ENCODE assay signal across 2 cellular contexts in the genomic region with DNA sequence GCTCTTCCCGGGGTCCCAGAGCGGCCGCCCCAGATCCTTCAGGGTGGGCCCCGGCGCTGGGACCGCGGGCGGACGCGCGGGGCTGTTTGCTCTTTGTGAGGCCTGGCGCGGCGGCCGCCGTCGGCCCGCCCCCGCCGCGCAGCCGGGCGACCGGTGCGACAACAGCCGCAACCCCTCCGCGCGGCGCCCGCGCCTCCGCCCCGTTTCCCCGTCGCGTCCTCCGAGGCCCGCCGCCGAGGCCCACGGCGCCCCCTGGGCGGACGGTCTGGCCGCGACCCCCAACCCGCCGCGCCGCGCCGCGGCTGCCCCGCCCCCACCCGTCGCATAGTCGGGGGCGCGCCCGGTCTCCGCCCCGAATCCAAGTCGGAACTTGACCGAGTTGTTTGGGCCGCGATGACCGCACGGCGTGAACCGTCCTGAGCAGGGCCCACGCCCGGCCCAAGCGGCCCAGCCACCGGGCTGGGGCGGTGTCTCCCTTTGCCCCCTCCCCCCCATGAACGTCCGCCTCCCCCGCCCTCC.
A peak's percentile ranks its signal among the peaks of the same experiment; 100 is the strongest.
TF ChIP-seq lines count a peak whose summit lies in the region.

No MANE protein-coding gene starts in this region.

TF ChIP-seq in K562, 482 proteins besides CTCF, POLR2A, EP300 and RAD21 (continues in another document):
- no peak for TF ChIP-seq MED1 (CRISPR knock-in tag; IDR thresholded peaks at IDR 0.05; ENCODE audit: borderline replicate concordance)
- TF ChIP-seq RB1 (IDR thresholded peaks at IDR 0.05; ENCODE audit: low read depth): peak; percentile 43; the same call in 1 of the 2 replicates
- TF ChIP-seq C11orf30 (IDR thresholded peaks at IDR 0.05; ENCODE audit: low read depth): no peak
- TF ChIP-seq KDM4B (IDR thresholded peaks at IDR 0.05; ENCODE audit: borderline replicate concordance in 2 of 2, low read depth in 1 of 2): no peak
- TF ChIP-seq SREBF1 (IDR thresholded peaks at IDR 0.05; ENCODE audit: borderline replicate concordance, low read depth, low read length): no peak
- TF ChIP-seq CBFB (CRISPR knock-in tag; IDR thresholded peaks at IDR 0.05): no peak
- TF ChIP-seq SRSF9 (IDR thresholded peaks at IDR 0.05; ENCODE audit: borderline replicate concordance, low read depth, low read length): no peak
- TF ChIP-seq TAF1 (IDR thresholded peaks at IDR 0.05; ENCODE audit: control insufficient read depth, extremely low read depth, insufficient read depth, low read length, severe bottlenecking): peak; percentile 25
- no peak for TF ChIP-seq DPF2 (IDR thresholded peaks at IDR 0.05)
- TF ChIP-seq HDAC8 (tag; IDR thresholded peaks at IDR 0.05): no peak
- TF ChIP-seq SNRNP70 (optimal IDR thresholded peaks at IDR 0.05; ENCODE audit: low read depth, low read length): no peak
- no peak for TF ChIP-seq JUNB (CRISPR knock-in tag; conservative IDR thresholded peaks at IDR 0.05)
- no peak for TF ChIP-seq ZNF785 (CRISPR knock-in tag; IDR thresholded peaks at IDR 0.05)
- TF ChIP-seq, protein P1, sequence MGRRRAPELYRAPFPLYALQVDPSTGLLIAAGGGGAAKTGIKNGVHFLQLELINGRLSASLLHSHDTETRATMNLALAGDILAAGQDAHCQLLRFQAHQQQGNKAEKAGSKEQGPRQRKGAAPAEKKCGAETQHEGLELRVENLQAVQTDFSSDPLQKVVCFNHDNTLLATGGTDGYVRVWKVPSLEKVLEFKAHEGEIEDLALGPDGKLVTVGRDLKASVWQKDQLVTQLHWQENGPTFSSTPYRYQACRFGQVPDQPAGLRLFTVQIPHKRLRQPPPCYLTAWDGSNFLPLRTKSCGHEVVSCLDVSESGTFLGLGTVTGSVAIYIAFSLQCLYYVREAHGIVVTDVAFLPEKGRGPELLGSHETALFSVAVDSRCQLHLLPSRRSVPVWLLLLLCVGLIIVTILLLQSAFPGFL (CRISPR knock-in tag; IDR thresholded peaks at IDR 0.05): no peak
- TF ChIP-seq CEBPG (CRISPR knock-in tag; IDR thresholded peaks at IDR 0.05): no peak
- no peak for TF ChIP-seq CEBPG (tag; conservative IDR thresholded peaks at IDR 0.05 in 1 of 2, IDR thresholded peaks at IDR 0.05 in 1 of 2)
- no peak for TF ChIP-seq ADNP (tag; IDR thresholded peaks at IDR 0.05)
- no peak for TF ChIP-seq BACH1 (tag; IDR thresholded peaks at IDR 0.05)
- no peak for TF ChIP-seq SMARCE1 (IDR thresholded peaks at IDR 0.05)
- no peak for TF ChIP-seq ZNF41 (CRISPR knock-in tag; conservative IDR thresholded peaks at IDR 0.05)
- no peak for TF ChIP-seq MCM7 (IDR thresholded peaks at IDR 0.05)
- no peak for TF ChIP-seq NEUROD1 (IDR thresholded peaks at IDR 0.05; ENCODE audit: borderline replicate concordance, low read depth, low read length, partially characterized antibody)
- TF ChIP-seq, protein P2, sequence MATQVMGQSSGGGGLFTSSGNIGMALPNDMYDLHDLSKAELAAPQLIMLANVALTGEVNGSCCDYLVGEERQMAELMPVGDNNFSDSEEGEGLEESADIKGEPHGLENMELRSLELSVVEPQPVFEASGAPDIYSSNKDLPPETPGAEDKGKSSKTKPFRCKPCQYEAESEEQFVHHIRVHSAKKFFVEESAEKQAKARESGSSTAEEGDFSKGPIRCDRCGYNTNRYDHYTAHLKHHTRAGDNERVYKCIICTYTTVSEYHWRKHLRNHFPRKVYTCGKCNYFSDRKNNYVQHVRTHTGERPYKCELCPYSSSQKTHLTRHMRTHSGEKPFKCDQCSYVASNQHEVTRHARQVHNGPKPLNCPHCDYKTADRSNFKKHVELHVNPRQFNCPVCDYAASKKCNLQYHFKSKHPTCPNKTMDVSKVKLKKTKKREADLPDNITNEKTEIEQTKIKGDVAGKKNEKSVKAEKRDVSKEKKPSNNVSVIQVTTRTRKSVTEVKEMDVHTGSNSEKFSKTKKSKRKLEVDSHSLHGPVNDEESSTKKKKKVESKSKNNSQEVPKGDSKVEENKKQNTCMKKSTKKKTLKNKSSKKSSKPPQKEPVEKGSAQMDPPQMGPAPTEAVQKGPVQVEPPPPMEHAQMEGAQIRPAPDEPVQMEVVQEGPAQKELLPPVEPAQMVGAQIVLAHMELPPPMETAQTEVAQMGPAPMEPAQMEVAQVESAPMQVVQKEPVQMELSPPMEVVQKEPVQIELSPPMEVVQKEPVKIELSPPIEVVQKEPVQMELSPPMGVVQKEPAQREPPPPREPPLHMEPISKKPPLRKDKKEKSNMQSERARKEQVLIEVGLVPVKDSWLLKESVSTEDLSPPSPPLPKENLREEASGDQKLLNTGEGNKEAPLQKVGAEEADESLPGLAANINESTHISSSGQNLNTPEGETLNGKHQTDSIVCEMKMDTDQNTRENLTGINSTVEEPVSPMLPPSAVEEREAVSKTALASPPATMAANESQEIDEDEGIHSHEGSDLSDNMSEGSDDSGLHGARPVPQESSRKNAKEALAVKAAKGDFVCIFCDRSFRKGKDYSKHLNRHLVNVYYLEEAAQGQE (CRISPR knock-in tag; IDR thresholded peaks at IDR 0.05; ENCODE audit: low read depth): 0 out of 2 replicates have a peak, but pooled peaks have one; percentile 3
- no peak for TF ChIP-seq CHCHD3 (CRISPR knock-in tag; IDR thresholded peaks at IDR 0.05)
- no peak for TF ChIP-seq CHD1 (IDR thresholded peaks at IDR 0.05; ENCODE audit: low read length)
- TF ChIP-seq E4F1 (CRISPR knock-in tag; IDR thresholded peaks at IDR 0.05; ENCODE audit: borderline replicate concordance): no peak
- no peak for TF ChIP-seq ZNF12 (CRISPR knock-in tag; IDR thresholded peaks at IDR 0.05)

TF ChIP-seq in HepG2, 621 proteins besides CTCF, POLR2A, EP300 and RAD21 (continues in another document):
- TF ChIP-seq IKZF4 (CRISPR knock-in tag; IDR thresholded peaks at IDR 0.05; ENCODE audit: borderline replicate concordance, low read depth, not compliant biosample characterization) (peak; percentile 11), ZNF562 (CRISPR knock-in tag; IDR thresholded peaks at IDR 0.05; ENCODE audit: borderline replicate concordance) (no peak), ZNF124 (CRISPR knock-in tag; IDR thresholded peaks at IDR 0.05) (no peak), NFE2L2 (IDR thresholded peaks at IDR 0.05; ENCODE audit: low read length) (no peak), ATF7-NPFF (CRISPR knock-in tag; IDR thresholded peaks at IDR 0.05; ENCODE audit: low read depth) (no peak), ZKSCAN5 (CRISPR knock-in tag; IDR thresholded peaks at IDR 0.05) (no peak), ZNF432 (CRISPR knock-in tag; IDR thresholded peaks at IDR 0.05; ENCODE audit: borderline replicate concordance) (no peak), ZBTB8A (CRISPR knock-in tag; IDR thresholded peaks at IDR 0.05; ENCODE audit: borderline replicate concordance, low read depth) (no peak), ZSCAN9 (CRISPR knock-in tag; IDR thresholded peaks at IDR 0.05; ENCODE audit: borderline replicate concordance) (no peak), MTF1 (CRISPR knock-in tag; IDR thresholded peaks at IDR 0.05) (no peak), FOXP1 (IDR thresholded peaks at IDR 0.05) (no peak), FOXP1 (CRISPR knock-in tag; IDR thresholded peaks at IDR 0.05) (no peak), ZNF281 (CRISPR knock-in tag; IDR thresholded peaks at IDR 0.05; ENCODE audit: borderline replicate concordance) (peak; percentile 6; the same call in 1 of the 2 replicates), TP53 (CRISPR knock-in tag; conservative IDR thresholded peaks at IDR 0.05) (no peak), ZNF230 (CRISPR knock-in tag; IDR thresholded peaks at IDR 0.05) (no peak), ZNF543 (CRISPR knock-in tag; IDR thresholded peaks at IDR 0.05) (no peak), RFX5 (IDR thresholded peaks at IDR 0.05; ENCODE audit: low read depth, low read length) (no peak), ZNF12 (CRISPR knock-in tag; IDR thresholded peaks at IDR 0.05) (no peak), ZFP62 (CRISPR knock-in tag; IDR thresholded peaks at IDR 0.05) (no peak), PHF8 (CRISPR knock-in tag; IDR thresholded peaks at IDR 0.05) (peak; percentile 15), PLRG1 (conservative IDR thresholded peaks at IDR 0.05) (no peak), POGZ (CRISPR knock-in tag; IDR thresholded peaks at IDR 0.05) (no peak), SIN3B (IDR thresholded peaks at IDR 0.05; ENCODE audit: low read length) (no peak), MIER3 (CRISPR knock-in tag; IDR thresholded peaks at IDR 0.05; ENCODE audit: borderline replicate concordance) (no peak), ZBTB49 (CRISPR knock-in tag; IDR thresholded peaks at IDR 0.05; ENCODE audit: borderline replicate concordance) (no peak), ZNF75D (CRISPR knock-in tag; IDR thresholded peaks at IDR 0.05; ENCODE audit: borderline replicate concordance) (no peak), FLYWCH1 (CRISPR knock-in tag; IDR thresholded peaks at IDR 0.05) (no peak), PBX3 (CRISPR knock-in tag; IDR thresholded peaks at IDR 0.05; ENCODE audit: borderline replicate concordance) (no peak), SNAI1 (CRISPR knock-in tag; IDR thresholded peaks at IDR 0.05; ENCODE audit: borderline replicate concordance) (no peak), CENPT (CRISPR knock-in tag; IDR thresholded peaks at IDR 0.05; ENCODE audit: low read depth) (no peak), NFKB2 (CRISPR knock-in tag; IDR thresholded peaks at IDR 0.05; ENCODE audit: borderline replicate concordance) (no peak), SAFB2 (CRISPR knock-in tag; IDR thresholded peaks at IDR 0.05; ENCODE audit: borderline replicate concordance, low read depth) (no peak), NFIB (CRISPR knock-in tag; IDR thresholded peaks at IDR 0.05; ENCODE audit: borderline replicate concordance) (no peak), ZMAT5 (CRISPR knock-in tag; IDR thresholded peaks at IDR 0.05; ENCODE audit: borderline replicate concordance, low read depth) (no peak), HOXA9 (CRISPR knock-in tag; IDR thresholded peaks at IDR 0.05; ENCODE audit: borderline replicate concordance) (no peak; the same call in 1 of the 2 replicates), EZH2 (conservative IDR thresholded peaks at IDR 0.05; ENCODE audit: low read depth, low read length) (no peak)
- TF ChIP-seq, protein P3, sequence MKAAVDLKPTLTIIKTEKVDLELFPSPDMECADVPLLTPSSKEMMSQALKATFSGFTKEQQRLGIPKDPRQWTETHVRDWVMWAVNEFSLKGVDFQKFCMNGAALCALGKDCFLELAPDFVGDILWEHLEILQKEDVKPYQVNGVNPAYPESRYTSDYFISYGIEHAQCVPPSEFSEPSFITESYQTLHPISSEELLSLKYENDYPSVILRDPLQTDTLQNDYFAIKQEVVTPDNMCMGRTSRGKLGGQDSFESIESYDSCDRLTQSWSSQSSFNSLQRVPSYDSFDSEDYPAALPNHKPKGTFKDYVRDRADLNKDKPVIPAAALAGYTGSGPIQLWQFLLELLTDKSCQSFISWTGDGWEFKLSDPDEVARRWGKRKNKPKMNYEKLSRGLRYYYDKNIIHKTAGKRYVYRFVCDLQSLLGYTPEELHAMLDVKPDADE (CRISPR knock-in tag; IDR thresholded peaks at IDR 0.05): no peak; the same call in 1 of the 2 replicates
- TF ChIP-seq, protein P4, sequence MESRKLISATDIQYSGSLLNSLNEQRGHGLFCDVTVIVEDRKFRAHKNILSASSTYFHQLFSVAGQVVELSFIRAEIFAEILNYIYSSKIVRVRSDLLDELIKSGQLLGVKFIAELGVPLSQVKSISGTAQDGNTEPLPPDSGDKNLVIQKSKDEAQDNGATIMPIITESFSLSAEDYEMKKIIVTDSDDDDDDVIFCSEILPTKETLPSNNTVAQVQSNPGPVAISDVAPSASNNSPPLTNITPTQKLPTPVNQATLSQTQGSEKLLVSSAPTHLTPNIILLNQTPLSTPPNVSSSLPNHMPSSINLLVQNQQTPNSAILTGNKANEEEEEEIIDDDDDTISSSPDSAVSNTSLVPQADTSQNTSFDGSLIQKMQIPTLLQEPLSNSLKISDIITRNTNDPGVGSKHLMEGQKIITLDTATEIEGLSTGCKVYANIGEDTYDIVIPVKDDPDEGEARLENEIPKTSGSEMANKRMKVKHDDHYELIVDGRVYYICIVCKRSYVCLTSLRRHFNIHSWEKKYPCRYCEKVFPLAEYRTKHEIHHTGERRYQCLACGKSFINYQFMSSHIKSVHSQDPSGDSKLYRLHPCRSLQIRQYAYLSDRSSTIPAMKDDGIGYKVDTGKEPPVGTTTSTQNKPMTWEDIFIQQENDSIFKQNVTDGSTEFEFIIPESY (CRISPR knock-in tag; IDR thresholded peaks at IDR 0.05): no peak
